ENCODE assay signal across 1 cellular context in the genomic region with DNA sequence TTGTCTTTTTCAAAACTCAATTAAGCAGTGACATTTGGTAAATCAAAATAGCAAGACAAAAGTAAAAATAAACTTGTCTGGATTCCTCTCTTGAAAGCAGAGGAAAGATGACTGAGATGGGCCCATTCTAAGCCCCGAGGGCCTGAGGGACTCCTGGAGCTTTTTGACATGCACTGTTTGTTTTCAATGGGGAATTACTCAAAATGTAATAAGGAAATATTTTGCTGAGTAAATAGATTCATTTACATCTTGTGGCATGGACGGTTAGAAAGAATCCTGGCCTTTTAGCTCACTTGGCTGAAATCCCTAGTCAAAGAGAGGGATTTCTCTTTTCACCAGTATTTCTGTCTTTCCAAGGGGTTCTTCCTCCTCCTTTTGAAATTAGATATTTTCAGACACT.
TF ChIP-seq lines count a peak whose summit lies in the region.

No MANE protein-coding gene starts in this region.

TF ChIP-seq in GM23338, 12 proteins besides CTCF, POLR2A, EP300 and RAD21 (continued from another document):
- TF ChIP-seq, protein P1, sequence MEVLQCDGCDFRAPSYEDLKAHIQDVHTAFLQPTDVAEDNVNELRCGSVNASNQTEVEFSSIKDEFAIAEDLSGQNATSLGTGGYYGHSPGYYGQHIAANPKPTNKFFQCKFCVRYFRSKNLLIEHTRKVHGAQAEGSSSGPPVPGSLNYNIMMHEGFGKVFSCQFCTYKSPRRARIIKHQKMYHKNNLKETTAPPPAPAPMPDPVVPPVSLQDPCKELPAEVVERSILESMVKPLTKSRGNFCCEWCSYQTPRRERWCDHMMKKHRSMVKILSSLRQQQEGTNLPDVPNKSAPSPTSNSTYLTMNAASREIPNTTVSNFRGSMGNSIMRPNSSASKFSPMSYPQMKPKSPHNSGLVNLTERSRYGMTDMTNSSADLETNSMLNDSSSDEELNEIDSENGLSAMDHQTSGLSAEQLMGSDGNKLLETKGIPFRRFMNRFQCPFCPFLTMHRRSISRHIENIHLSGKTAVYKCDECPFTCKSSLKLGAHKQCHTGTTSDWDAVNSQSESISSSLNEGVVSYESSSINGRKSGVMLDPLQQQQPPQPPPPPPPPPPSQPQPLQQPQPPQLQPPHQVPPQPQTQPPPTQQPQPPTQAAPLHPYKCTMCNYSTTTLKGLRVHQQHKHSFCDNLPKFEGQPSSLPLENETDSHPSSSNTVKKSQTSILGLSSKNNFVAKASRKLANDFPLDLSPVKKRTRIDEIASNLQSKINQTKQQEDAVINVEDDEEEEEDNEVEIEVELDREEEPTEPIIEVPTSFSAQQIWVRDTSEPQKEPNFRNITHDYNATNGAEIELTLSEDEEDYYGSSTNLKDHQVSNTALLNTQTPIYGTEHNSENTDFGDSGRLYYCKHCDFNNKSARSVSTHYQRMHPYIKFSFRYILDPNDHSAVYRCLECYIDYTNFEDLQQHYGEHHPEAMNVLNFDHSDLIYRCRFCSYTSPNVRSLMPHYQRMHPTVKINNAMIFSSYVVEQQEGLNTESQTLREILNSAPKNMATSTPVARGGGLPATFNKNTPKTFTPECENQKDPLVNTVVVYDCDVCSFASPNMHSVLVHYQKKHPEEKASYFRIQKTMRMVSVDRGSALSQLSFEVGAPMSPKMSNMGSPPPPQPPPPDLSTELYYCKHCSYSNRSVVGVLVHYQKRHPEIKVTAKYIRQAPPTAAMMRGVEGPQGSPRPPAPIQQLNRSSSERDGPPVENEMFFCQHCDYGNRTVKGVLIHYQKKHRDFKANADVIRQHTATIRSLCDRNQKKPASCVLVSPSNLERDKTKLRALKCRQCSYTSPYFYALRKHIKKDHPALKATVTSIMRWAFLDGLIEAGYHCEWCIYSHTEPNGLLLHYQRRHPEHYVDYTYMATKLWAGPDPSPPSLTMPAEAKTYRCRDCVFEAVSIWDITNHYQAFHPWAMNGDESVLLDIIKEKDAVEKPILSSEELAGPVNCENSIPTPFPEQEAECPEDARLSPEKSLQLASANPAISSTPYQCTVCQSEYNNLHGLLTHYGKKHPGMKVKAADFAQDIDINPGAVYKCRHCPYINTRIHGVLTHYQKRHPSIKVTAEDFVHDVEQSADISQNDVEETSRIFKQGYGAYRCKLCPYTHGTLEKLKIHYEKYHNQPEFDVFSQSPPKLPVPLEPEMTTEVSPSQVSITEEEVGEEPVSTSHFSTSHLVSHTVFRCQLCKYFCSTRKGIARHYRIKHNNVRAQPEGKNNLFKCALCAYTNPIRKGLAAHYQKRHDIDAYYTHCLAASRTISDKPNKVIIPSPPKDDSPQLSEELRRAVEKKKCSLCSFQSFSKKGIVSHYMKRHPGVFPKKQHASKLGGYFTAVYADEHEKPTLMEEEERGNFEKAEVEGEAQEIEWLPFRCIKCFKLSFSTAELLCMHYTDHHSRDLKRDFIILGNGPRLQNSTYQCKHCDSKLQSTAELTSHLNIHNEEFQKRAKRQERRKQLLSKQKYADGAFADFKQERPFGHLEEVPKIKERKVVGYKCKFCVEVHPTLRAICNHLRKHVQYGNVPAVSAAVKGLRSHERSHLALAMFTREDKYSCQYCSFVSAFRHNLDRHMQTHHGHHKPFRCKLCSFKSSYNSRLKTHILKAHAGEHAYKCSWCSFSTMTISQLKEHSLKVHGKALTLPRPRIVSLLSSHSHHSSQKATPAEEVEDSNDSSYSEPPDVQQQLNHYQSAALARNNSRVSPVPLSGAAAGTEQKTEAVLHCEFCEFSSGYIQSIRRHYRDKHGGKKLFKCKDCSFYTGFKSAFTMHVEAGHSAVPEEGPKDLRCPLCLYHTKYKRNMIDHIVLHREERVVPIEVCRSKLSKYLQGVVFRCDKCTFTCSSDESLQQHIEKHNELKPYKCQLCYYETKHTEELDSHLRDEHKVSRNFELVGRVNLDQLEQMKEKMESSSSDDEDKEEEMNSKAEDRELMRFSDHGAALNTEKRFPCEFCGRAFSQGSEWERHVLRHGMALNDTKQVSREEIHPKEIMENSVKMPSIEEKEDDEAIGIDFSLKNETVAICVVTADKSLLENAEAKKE (CRISPR knock-in tag; IDR thresholded peaks at IDR 0.05), result no peak
- TF ChIP-seq ZNF331 (CRISPR knock-in tag; IDR thresholded peaks at IDR 0.05; ENCODE audit: low read depth) (no peak), EZH2phosphoT487 (IDR thresholded peaks at IDR 0.05; ENCODE audit: unreplicated experiment) (no peak), ZNF114 (CRISPR knock-in tag; IDR thresholded peaks at IDR 0.05) (no peak), JUNB (IDR thresholded peaks at IDR 0.05; ENCODE audit: unreplicated experiment) (no peak), STAT1 (IDR thresholded peaks at IDR 0.05; ENCODE audit: unreplicated experiment) (no peak), EZH2 (IDR thresholded peaks at IDR 0.05; ENCODE audit: low read depth, unreplicated experiment) (no peak), POLR2AphosphoS5 (IDR thresholded peaks at IDR 0.05; ENCODE audit: low read depth) (no peak)
- TF ChIP-seq, protein P2, sequence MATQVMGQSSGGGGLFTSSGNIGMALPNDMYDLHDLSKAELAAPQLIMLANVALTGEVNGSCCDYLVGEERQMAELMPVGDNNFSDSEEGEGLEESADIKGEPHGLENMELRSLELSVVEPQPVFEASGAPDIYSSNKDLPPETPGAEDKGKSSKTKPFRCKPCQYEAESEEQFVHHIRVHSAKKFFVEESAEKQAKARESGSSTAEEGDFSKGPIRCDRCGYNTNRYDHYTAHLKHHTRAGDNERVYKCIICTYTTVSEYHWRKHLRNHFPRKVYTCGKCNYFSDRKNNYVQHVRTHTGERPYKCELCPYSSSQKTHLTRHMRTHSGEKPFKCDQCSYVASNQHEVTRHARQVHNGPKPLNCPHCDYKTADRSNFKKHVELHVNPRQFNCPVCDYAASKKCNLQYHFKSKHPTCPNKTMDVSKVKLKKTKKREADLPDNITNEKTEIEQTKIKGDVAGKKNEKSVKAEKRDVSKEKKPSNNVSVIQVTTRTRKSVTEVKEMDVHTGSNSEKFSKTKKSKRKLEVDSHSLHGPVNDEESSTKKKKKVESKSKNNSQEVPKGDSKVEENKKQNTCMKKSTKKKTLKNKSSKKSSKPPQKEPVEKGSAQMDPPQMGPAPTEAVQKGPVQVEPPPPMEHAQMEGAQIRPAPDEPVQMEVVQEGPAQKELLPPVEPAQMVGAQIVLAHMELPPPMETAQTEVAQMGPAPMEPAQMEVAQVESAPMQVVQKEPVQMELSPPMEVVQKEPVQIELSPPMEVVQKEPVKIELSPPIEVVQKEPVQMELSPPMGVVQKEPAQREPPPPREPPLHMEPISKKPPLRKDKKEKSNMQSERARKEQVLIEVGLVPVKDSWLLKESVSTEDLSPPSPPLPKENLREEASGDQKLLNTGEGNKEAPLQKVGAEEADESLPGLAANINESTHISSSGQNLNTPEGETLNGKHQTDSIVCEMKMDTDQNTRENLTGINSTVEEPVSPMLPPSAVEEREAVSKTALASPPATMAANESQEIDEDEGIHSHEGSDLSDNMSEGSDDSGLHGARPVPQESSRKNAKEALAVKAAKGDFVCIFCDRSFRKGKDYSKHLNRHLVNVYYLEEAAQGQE (IDR thresholded peaks at IDR 0.05; ENCODE audit: unreplicated experiment), result no peak
- TF ChIP-seq, protein P3, sequence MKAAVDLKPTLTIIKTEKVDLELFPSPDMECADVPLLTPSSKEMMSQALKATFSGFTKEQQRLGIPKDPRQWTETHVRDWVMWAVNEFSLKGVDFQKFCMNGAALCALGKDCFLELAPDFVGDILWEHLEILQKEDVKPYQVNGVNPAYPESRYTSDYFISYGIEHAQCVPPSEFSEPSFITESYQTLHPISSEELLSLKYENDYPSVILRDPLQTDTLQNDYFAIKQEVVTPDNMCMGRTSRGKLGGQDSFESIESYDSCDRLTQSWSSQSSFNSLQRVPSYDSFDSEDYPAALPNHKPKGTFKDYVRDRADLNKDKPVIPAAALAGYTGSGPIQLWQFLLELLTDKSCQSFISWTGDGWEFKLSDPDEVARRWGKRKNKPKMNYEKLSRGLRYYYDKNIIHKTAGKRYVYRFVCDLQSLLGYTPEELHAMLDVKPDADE (IDR thresholded peaks at IDR 0.05), result no peak
TF ChIP-seq in GM23338: peak in this region for 0.
